19 cellular contexts compared by ENCODE assay signal in the genomic region with DNA sequence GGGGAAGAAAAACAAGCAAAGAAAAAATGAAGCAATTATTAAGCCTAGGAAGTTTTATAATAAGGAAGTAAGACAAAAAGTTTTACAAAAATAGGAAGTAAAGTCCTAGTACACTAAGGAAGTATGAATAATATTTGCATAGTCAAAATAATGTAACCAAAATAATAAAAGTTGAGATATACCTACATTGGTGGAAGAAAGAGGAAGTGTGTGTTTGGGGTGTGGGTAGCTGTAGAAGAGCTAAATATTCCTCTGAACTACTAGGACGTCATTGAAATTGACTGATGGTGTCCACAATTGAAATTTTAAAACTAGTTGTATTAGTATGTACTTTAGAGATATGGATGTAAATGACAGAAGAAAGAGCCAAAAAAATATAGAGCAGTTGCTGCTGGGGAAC.
DNase-seq lines count a peak whose midpoint lies in the region; ATAC-seq and TF ChIP-seq lines count a peak whose summit lies in the region.
"Had no signal": no experiment of that assay in that cellular context is flagged by ENCODE, and none has a peak within 500 bp of the region (broad histone marks: within the 10 kb centered on the region; RNA-seq: fewer than 3 reads in every experiment).

No MANE protein-coding gene starts in this region.

- TF ChIP-seq CTCF in left ventricle myocardium inferior (IDR thresholded peaks at IDR 0.05; ENCODE audit: borderline replicate concordance) = no peak

- no peaks in the 10 kb centered on the region for H3K9me3 ChIP-seq in left ventricle myocardium inferior (replicated peaks)
- no peaks in the 10 kb centered on the region for H3K9me3 ChIP-seq in MG63
- H3K9me3 ChIP-seq: BLaER1 treated with 17β-estradiol and CSF1 and Interleukin-3, amounts not matched to agents 10 nM and 100 nM; right lobe of liver had no signal

- H3K4me3 ChIP-seq in left ventricle myocardium inferior (no peak overlapping the region), MG63 (no peak overlapping the region)
- H3K4me3 ChIP-seq: BLaER1 treated with 17β-estradiol and CSF1 and Interleukin-3, amounts not matched to agents 10 nM and 100 nM; right lobe of liver had no signal

- intact Hi-C loops in left ventricle myocardium inferior (cut with micrococcal nuclease) = no loop called here

- H3K27me3 ChIP-seq in left ventricle myocardium inferior (ENCODE audit: low read depth) (no peaks in the 10 kb centered on the region), MG63 (no peaks in the 10 kb centered on the region)
- H3K27me3 ChIP-seq: BLaER1 treated with 17β-estradiol and CSF1 and Interleukin-3, amounts not matched to agents 10 nM and 100 nM; right lobe of liver had no signal

- H3K36me3 ChIP-seq in left ventricle myocardium inferior (no peaks in the 10 kb centered on the region), MG63 (no peaks in the 10 kb centered on the region)
- H3K36me3 ChIP-seq: BLaER1 treated with 17β-estradiol and CSF1 and Interleukin-3, amounts not matched to agents 10 nM and 100 nM; right lobe of liver had no signal

- peak; percentile 86 for ATAC-seq in HG03159 (IDR thresholded peaks at IDR 0.05; ENCODE audit: unreplicated experiment)
- no peak for ATAC-seq in HG02970 (IDR thresholded peaks at IDR 0.05; ENCODE audit: low FRiP score, unreplicated experiment)
- ATAC-seq: activated CD8-positive, alpha-beta T cell treated with anti-CD3 and anti-CD28 coated beads, Interleukin-2, amount 10 ng/mL, durations not matched to agents 7 days and 5 days; SK-N-SH treated with all-trans-retinoic acid at 6 μM for 48 hours had no signal

- DNase-seq in SKM-1 treated with dmso at 0.1 percent for 144 hours (lab: John Stamatoyannopoulos, UW; ENCODE audit: unreplicated experiment) = peak; percentile 0
- DNase-seq in SKM-1 (lab: John Stamatoyannopoulos, UW; ENCODE audit: unreplicated experiment) = no peak
- peak; percentile 72 for DNase-seq in NOMO-1 treated with dmso at 0.1 percent for 144 hours (lab: John Stamatoyannopoulos, UW; ENCODE audit: unreplicated experiment)
- no peak for DNase-seq in left ventricle myocardium inferior
- DNase-seq in MG63 = no peak
- DNase-seq in NCI-H2107 treated with DMSO at 0.1 percent for 48 hours (lab: John Stamatoyannopoulos, UW; ENCODE audit: unreplicated experiment) = no peak
- DNase-seq: activated CD8-positive, alpha-beta T cell treated with anti-CD3 and anti-CD28 coated beads, Interleukin-2, amount 10 ng/mL, durations not matched to agents 7 days and 5 days; caudate nucleus; DMS79; effector CD8-positive, alpha-beta T cell; mesendoderm; NCI-H1105 treated with DMSO at 0.1 percent for 48 hours; NCI-H345; right lobe of liver had no signal

- H3K27ac ChIP-seq in left ventricle myocardium inferior (replicated peaks) = no peak overlapping the region
- H3K27ac ChIP-seq: 22Rv1, right lobe of liver had no signal

- H3K4me1 ChIP-seq in left ventricle myocardium inferior = no peaks in the 10 kb centered on the region
- H3K4me1 ChIP-seq: right lobe of liver had no signal

Comparison
In these comparisons a context has a peak if more than half of its experiments do, and no peak if none do; other contexts are left out.
1. DNase-seq: peak in SKM-1 treated with dmso at 0.1 percent for 144 hours (single experiment) and NOMO-1 treated with dmso at 0.1 percent for 144 hours (single experiment); none in SKM-1 (single experiment), left ventricle myocardium inferior (single experiment), MG63 (single experiment) and NCI-H2107 treated with DMSO at 0.1 percent for 48 hours (single experiment).